ENCODE assay signal across 1 cellular context in genomic region chrX:149540133-149540620, GRCh38.
TF ChIP-seq lines count a peak whose summit lies in the region.

No MANE protein-coding gene starts in this region.

TF ChIP-seq in H1, 55 proteins besides CTCF, POLR2A, EP300 and RAD21:
- no peak for TF ChIP-seq SAP30 (IDR thresholded peaks at IDR 0.05; ENCODE audit: insufficient read depth, insufficient replicate concordance, low read length)
- TF ChIP-seq POU5F1 (IDR thresholded peaks at IDR 0.05; ENCODE audit: low read depth, low read length), result no peak
- no peak for TF ChIP-seq GTF2F1 (IDR thresholded peaks at IDR 0.05; ENCODE audit: borderline replicate concordance, low read depth, low read length)
- no peak for TF ChIP-seq POLR2AphosphoS5 (IDR thresholded peaks at IDR 0.05; ENCODE audit: low read depth, low read length)
- TF ChIP-seq, protein P1, sequence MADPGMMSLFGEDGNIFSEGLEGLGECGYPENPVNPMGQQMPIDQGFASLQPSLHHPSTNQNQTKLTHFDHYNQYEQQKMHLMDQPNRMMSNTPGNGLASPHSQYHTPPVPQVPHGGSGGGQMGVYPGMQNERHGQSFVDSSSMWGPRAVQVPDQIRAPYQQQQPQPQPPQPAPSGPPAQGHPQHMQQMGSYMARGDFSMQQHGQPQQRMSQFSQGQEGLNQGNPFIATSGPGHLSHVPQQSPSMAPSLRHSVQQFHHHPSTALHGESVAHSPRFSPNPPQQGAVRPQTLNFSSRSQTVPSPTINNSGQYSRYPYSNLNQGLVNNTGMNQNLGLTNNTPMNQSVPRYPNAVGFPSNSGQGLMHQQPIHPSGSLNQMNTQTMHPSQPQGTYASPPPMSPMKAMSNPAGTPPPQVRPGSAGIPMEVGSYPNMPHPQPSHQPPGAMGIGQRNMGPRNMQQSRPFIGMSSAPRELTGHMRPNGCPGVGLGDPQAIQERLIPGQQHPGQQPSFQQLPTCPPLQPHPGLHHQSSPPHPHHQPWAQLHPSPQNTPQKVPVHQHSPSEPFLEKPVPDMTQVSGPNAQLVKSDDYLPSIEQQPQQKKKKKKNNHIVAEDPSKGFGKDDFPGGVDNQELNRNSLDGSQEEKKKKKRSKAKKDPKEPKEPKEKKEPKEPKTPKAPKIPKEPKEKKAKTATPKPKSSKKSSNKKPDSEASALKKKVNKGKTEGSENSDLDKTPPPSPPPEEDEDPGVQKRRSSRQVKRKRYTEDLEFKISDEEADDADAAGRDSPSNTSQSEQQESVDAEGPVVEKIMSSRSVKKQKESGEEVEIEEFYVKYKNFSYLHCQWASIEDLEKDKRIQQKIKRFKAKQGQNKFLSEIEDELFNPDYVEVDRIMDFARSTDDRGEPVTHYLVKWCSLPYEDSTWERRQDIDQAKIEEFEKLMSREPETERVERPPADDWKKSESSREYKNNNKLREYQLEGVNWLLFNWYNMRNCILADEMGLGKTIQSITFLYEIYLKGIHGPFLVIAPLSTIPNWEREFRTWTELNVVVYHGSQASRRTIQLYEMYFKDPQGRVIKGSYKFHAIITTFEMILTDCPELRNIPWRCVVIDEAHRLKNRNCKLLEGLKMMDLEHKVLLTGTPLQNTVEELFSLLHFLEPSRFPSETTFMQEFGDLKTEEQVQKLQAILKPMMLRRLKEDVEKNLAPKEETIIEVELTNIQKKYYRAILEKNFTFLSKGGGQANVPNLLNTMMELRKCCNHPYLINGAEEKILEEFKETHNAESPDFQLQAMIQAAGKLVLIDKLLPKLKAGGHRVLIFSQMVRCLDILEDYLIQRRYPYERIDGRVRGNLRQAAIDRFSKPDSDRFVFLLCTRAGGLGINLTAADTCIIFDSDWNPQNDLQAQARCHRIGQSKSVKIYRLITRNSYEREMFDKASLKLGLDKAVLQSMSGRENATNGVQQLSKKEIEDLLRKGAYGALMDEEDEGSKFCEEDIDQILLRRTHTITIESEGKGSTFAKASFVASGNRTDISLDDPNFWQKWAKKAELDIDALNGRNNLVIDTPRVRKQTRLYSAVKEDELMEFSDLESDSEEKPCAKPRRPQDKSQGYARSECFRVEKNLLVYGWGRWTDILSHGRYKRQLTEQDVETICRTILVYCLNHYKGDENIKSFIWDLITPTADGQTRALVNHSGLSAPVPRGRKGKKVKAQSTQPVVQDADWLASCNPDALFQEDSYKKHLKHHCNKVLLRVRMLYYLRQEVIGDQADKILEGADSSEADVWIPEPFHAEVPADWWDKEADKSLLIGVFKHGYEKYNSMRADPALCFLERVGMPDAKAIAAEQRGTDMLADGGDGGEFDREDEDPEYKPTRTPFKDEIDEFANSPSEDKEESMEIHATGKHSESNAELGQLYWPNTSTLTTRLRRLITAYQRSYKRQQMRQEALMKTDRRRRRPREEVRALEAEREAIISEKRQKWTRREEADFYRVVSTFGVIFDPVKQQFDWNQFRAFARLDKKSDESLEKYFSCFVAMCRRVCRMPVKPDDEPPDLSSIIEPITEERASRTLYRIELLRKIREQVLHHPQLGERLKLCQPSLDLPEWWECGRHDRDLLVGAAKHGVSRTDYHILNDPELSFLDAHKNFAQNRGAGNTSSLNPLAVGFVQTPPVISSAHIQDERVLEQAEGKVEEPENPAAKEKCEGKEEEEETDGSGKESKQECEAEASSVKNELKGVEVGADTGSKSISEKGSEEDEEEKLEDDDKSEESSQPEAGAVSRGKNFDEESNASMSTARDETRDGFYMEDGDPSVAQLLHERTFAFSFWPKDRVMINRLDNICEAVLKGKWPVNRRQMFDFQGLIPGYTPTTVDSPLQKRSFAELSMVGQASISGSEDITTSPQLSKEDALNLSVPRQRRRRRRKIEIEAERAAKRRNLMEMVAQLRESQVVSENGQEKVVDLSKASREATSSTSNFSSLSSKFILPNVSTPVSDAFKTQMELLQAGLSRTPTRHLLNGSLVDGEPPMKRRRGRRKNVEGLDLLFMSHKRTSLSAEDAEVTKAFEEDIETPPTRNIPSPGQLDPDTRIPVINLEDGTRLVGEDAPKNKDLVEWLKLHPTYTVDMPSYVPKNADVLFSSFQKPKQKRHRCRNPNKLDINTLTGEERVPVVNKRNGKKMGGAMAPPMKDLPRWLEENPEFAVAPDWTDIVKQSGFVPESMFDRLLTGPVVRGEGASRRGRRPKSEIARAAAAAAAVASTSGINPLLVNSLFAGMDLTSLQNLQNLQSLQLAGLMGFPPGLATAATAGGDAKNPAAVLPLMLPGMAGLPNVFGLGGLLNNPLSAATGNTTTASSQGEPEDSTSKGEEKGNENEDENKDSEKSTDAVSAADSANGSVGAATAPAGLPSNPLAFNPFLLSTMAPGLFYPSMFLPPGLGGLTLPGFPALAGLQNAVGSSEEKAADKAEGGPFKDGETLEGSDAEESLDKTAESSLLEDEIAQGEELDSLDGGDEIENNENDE (IDR thresholded peaks at IDR 0.05; ENCODE audit: insufficient replicate concordance, low read length), result no peak
- no peak for TF ChIP-seq RXRA (IDR thresholded peaks at IDR 0.05; ENCODE audit: insufficient read depth, low read depth, low read length)
- no peak for TF ChIP-seq CBX5 (IDR thresholded peaks at IDR 0.05; ENCODE audit: low read depth, low read length)
- no peak for TF ChIP-seq BCL11A (IDR thresholded peaks at IDR 0.05; ENCODE audit: low read depth in 2 of 2, low read length in 2 of 2)
- no peak for TF ChIP-seq MAX (IDR thresholded peaks at IDR 0.05)
- TF ChIP-seq, protein P2, sequence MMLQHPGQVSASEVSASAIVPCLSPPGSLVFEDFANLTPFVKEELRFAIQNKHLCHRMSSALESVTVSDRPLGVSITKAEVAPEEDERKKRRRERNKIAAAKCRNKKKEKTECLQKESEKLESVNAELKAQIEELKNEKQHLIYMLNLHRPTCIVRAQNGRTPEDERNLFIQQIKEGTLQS (IDR thresholded peaks at IDR 0.05; ENCODE audit: insufficient read depth, low read depth, low read length), result no peak
- no peak for TF ChIP-seq ASH2L (IDR thresholded peaks at IDR 0.05; ENCODE audit: low read length)
- TF ChIP-seq NANOG (IDR thresholded peaks at IDR 0.05; ENCODE audit: insufficient read depth, low read depth, low read length, poor library complexity, severe bottlenecking), result no peak
